ENCODE assay signal across 1 cellular context in genomic region chr1:161009602-161010211, GRCh38.
TF ChIP-seq lines count a peak whose summit lies in the region.

No MANE protein-coding gene starts in this region.

TF ChIP-seq in K562, 482 proteins besides CTCF, POLR2A, EP300 and RAD21 (continued from another document):
- TF ChIP-seq MBD2 (IDR thresholded peaks at IDR 0.05; ENCODE audit: borderline replicate concordance, low read depth) = 0 out of 2 replicates have a peak, but pooled peaks have one; percentile 24
- no peak for TF ChIP-seq NR3C1 (CRISPR knock-in tag; IDR thresholded peaks at IDR 0.05)
- no peak for TF ChIP-seq SIN3A (IDR thresholded peaks at IDR 0.05; ENCODE audit: borderline replicate concordance in 2 of 2, control insufficient read depth in 1 of 2, low read depth in 2 of 2, low read length in 2 of 2)
- no peak for TF ChIP-seq ZNF134 (CRISPR knock-in tag; conservative IDR thresholded peaks at IDR 0.05)
- peak; percentile 84 for TF ChIP-seq NFIC (IDR thresholded peaks at IDR 0.05)
- peak; percentile 83 for TF ChIP-seq PML (IDR thresholded peaks at IDR 0.05; ENCODE audit: low read length)
- TF ChIP-seq ATF3 (IDR thresholded peaks at IDR 0.05) = no peak
- 0 out of 2 replicates have a peak, but pooled peaks have one; percentile 41 for TF ChIP-seq ATF3 (CRISPR knock-in tag; conservative IDR thresholded peaks at IDR 0.05)
- peak; percentile 57; the same call in 1 of the 2 replicates for TF ChIP-seq ZNF395 (CRISPR knock-in tag; IDR thresholded peaks at IDR 0.05)
- TF ChIP-seq ZNF639 (CRISPR knock-in tag; conservative IDR thresholded peaks at IDR 0.05 in 1 of 2, IDR thresholded peaks at IDR 0.05 in 1 of 2) = no peak
- peak; percentile 94 for TF ChIP-seq CBFA2T2 (conservative IDR thresholded peaks at IDR 0.05)
- TF ChIP-seq BCOR (IDR thresholded peaks at IDR 0.05) = peak; percentile 84
- TF ChIP-seq TRIM28 (IDR thresholded peaks at IDR 0.05) = no peak
- peak; percentile 47; the same call in 1 of the 2 replicates for TF ChIP-seq TFAP4 (CRISPR knock-in tag; IDR thresholded peaks at IDR 0.05; ENCODE audit: borderline replicate concordance)
- TF ChIP-seq THRB (CRISPR knock-in tag; conservative IDR thresholded peaks at IDR 0.05) = no peak
- TF ChIP-seq U2AF2 (optimal IDR thresholded peaks at IDR 0.05; ENCODE audit: low read depth, low read length) = no peak
- peak; percentile 92 for TF ChIP-seq EGR1 (conservative IDR thresholded peaks at IDR 0.05)
- TF ChIP-seq HDAC3 (IDR thresholded peaks at IDR 0.05; ENCODE audit: borderline replicate concordance, partially characterized antibody) = peak; percentile 79
- peak; percentile 77; the same call in 1 of the 2 replicates for TF ChIP-seq HMBOX1 (IDR thresholded peaks at IDR 0.05)
- TF ChIP-seq TRIM24 (IDR thresholded peaks at IDR 0.05) = peak; percentile 73 to 76
- peak; percentile 49; the same call in 1 of the 2 replicates for TF ChIP-seq GATA2 (CRISPR knock-in tag; IDR thresholded peaks at IDR 0.05)
- TF ChIP-seq MYNN (IDR thresholded peaks at IDR 0.05) = peak; percentile 80
- TF ChIP-seq MYNN (CRISPR knock-in tag; IDR thresholded peaks at IDR 0.05) = no peak
- peak; percentile 72 for TF ChIP-seq SMAD4 (CRISPR knock-in tag; conservative IDR thresholded peaks at IDR 0.05)
- 0 out of 2 replicates have a peak, but pooled peaks have one; percentile 59 for TF ChIP-seq NBN (IDR thresholded peaks at IDR 0.05; ENCODE audit: low read depth)
- no peak for TF ChIP-seq HOMEZ (CRISPR knock-in tag; IDR thresholded peaks at IDR 0.05)
- TF ChIP-seq RBM15 (IDR thresholded peaks at IDR 0.05; ENCODE audit: insufficient read depth, low read length) = no peak
- TF ChIP-seq VEZF1 (CRISPR knock-in tag; IDR thresholded peaks at IDR 0.05) = 0 out of 2 replicates have a peak, but pooled peaks have one; percentile 50
- no peak for TF ChIP-seq E2F4 (CRISPR knock-in tag; IDR thresholded peaks at IDR 0.05; ENCODE audit: low read depth)
- TF ChIP-seq ZMIZ1 (IDR thresholded peaks at IDR 0.05; ENCODE audit: low read depth in 2 of 2, low read length in 2 of 2) = peak in 1 of 2 experiments; percentile 77; a peak in 2 of 4 replicates
- 0 out of 2 replicates have a peak, but pooled peaks have one; percentile 23 for TF ChIP-seq MITF (IDR thresholded peaks at IDR 0.05)
- TF ChIP-seq NFATC3 (IDR thresholded peaks at IDR 0.05) = no peak
- peak; percentile 8 to 54; a peak in 1 of 4 replicates for TF ChIP-seq HDAC1 (IDR thresholded peaks at IDR 0.05)
- TF ChIP-seq MEIS2 (IDR thresholded peaks at IDR 0.05; ENCODE audit: partially characterized antibody) = peak; percentile 37
- TF ChIP-seq ZNF280A (IDR thresholded peaks at IDR 0.05; ENCODE audit: low read depth, partially characterized antibody) = no peak
